6 cellular contexts compared by ENCODE assay signal in genomic region chr9:35756275-35756742, GRCh38. TPM values are rescaled to one million over a fixed set of nuclear protein-coding genes. Genes with fewer than 3 reads are reported as not detected.
A peak's percentile ranks its signal among the peaks of the same experiment; 100 is the strongest.
DNase-seq lines count a peak whose midpoint lies in the region; ATAC-seq and TF ChIP-seq lines count a peak whose summit lies in the region.

No MANE protein-coding gene starts in this region.

- TF ChIP-seq CTCF in heart left ventricle (IDR thresholded peaks at IDR 0.05), result peak; percentile 28 to 69 (median 58)

- H3K27ac Mint-ChIP-seq in activated CD4-positive, alpha-beta T cell treated with anti-CD3 and anti-CD28 coated beads for 36 hours, result peak overlapping the region; percentile 94

- TF ChIP-seq POLR2A in heart left ventricle (IDR thresholded peaks at IDR 0.05), result no peak

- peak overlapping the region; percentile 97 for H3K4me3 Mint-ChIP-seq in activated CD4-positive, alpha-beta T cell treated with anti-CD3 and anti-CD28 coated beads for 36 hours

- peak; percentile 92 for DNase-seq in activated CD4-positive, alpha-beta T cell treated with anti-CD3 and anti-CD28 coated beads for 36 hours
- DNase-seq in heart left ventricle (peak; percentile 63 to 74 (median 65)), KG1 (lab: John Stamatoyannopoulos, UW) (no peak)
- peak; percentile 53 for DNase-seq in stimulated activated CD8-positive, alpha-beta memory T cell treated with anti-CD3 and anti-CD28 coated beads, Interleukin-12 subunit alpha, Interleukin-12 subunit beta, amount 100 ng/mL, for 4 hours (ENCODE audit: low read depth)

- peaks cover 30% of the 10 kb centered on the region for H3K36me3 Mint-ChIP-seq in activated CD4-positive, alpha-beta T cell treated with anti-CD3 and anti-CD28 coated beads for 36 hours (ENCODE audit: low read depth)

- H3K27me3 Mint-ChIP-seq in activated CD4-positive, alpha-beta T cell treated with anti-CD3 and anti-CD28 coated beads for 36 hours, result no peaks in the 10 kb centered on the region

- WGBS in heart left ventricle, 4 donors, result 51 to 57% (median 54%) methylated on average over 10 of the region's 10 CpGs

- H3K36me3 ChIP-seq in heart left ventricle, result peaks cover 0 to 42% (median 38%) of the 10 kb centered on the region in 9 donors

- intact Hi-C loops in activated CD4-positive, alpha-beta T cell treated with anti-CD3 and anti-CD28 coated beads for 36 hours (cut with DNase I, micrococcal nuclease), result loop anchor here (1.0 to 10.0 kb wide), 5 partner anchors 24 to 648 kb away; partner anchors contain the start of genes HINT2 (in 2 of the 2), CREB3 (in 1 of the 2), RNF38 (in 1 of the 2) and TESK1 (in 1 of the 2)
- intact Hi-C loops in heart left ventricle (cut with DNase I), result loop anchor here in 1 of 10 donors (10.0 kb wide), 1 partner anchor 58 kb away; the partner anchor contains the start of genes HINT2 and SPAG8

- H3K27me3 ChIP-seq in heart left ventricle, result no peaks in the 10 kb centered on the region

- H3K27ac ChIP-seq in heart left ventricle, result peak overlapping the region; percentile 75 to 95 (median 88)

- ATAC-seq in GM21526 (IDR thresholded peaks at IDR 0.05; ENCODE audit: low FRiP score, unreplicated experiment), result peak; percentile 47
- ATAC-seq in activated CD4-positive, alpha-beta T cell treated with anti-CD3 and anti-CD28 coated beads for 36 hours, result peak; percentile 18
- peak; percentile 19 to 68 (median 62) for ATAC-seq in heart left ventricle
- no peak for ATAC-seq in HG02763 (IDR thresholded peaks at IDR 0.05; ENCODE audit: unreplicated experiment)

- CTCF ChIA-PET in activated CD4-positive, alpha-beta T cell treated with anti-CD3 and anti-CD28 coated beads for 36 hours (lab: Charles Lee), result interaction anchor here (0.6 to 2.0 kb wide), 19 partner anchors 9 to 661 kb away, joined by 3 to 13 read pairs (median 4); partner anchors contain the start of genes CREB3, SPAG8 and TLN1

- H3K4me3 ChIP-seq in heart left ventricle, result peak overlapping the region; percentile 30 to 67 (median 62)

- POLR2A ChIA-PET in activated CD4-positive, alpha-beta T cell treated with anti-CD3 and anti-CD28 coated beads for 36 hours (lab: Charles Lee), result interaction anchor here (0.7 kb wide), 1 partner anchor 126 kb away, joined by 3 read pairs; no protein-coding TSS in a partner anchor

- no peaks in the 10 kb centered on the region for H3K9me3 Mint-ChIP-seq in activated CD4-positive, alpha-beta T cell treated with anti-CD3 and anti-CD28 coated beads for 36 hours (ENCODE audit: low read depth)

- H3K4me1 Mint-ChIP-seq in activated CD4-positive, alpha-beta T cell treated with anti-CD3 and anti-CD28 coated beads for 36 hours, result peaks cover 34% of the 10 kb centered on the region

- H3K9me3 ChIP-seq in heart left ventricle, result no peaks in the 10 kb centered on the region

- H3K4me1 ChIP-seq in heart left ventricle, result peaks cover 0 to 38% (median 26%) of the 10 kb centered on the region in 12 donors

RNA-seq across cellular contexts. Expression of gene MSMP, which starts 2.2 kb away (rescaled TPM):
- total RNA-seq in activated CD4-positive, alpha-beta T cell treated with anti-CD3 and anti-CD28 coated beads for 36 hours, result under 1 TPM in 1 of 2 experiments, not detected in 1; 0.39 TPM
- total RNA-seq in heart left ventricle, result not detected
- under 1 TPM in 1 of 2 donors, not detected in 1; 0.26 TPM for polyA plus RNA-seq in heart left ventricle

RNA-seq across cellular contexts. Expression of gene RGP1, which starts 7.2 kb away (rescaled TPM):
- 10 to 100 TPM; 14.0 to 15.5 TPM for total RNA-seq in activated CD4-positive, alpha-beta T cell treated with anti-CD3 and anti-CD28 coated beads for 36 hours
- total RNA-seq in heart left ventricle, result 10 to 100 TPM; 25.4 to 38.8 (median 32.7) TPM
- polyA plus RNA-seq in heart left ventricle, result 10 to 100 TPM; 14.7 to 29.8 TPM

RNA-seq across cellular contexts. Expression of gene GBA2, which starts 7.3 kb away (rescaled TPM):
- total RNA-seq in activated CD4-positive, alpha-beta T cell treated with anti-CD3 and anti-CD28 coated beads for 36 hours, result 10 to 100 TPM; 19.6 to 23.7 TPM
- 10 to 100 TPM; 52.1 to 93.8 (median 65.5) TPM for total RNA-seq in heart left ventricle
- 10 to 100 TPM; 54.1 to 96.2 TPM for polyA plus RNA-seq in heart left ventricle

RNA-seq across cellular contexts. Expression of gene CREB3, which starts 23.8 kb away (rescaled TPM):
- total RNA-seq in activated CD4-positive, alpha-beta T cell treated with anti-CD3 and anti-CD28 coated beads for 36 hours, result 10 to 100 TPM; 24.0 to 26.0 TPM
- 10 to 100 TPM; 16.1 to 38.0 (median 25.5) TPM for total RNA-seq in heart left ventricle
- polyA plus RNA-seq in heart left ventricle, result 10 to 100 TPM; 26.7 to 49.4 TPM

RNA-seq across cellular contexts. Expression of gene TLN1, which starts 24.3 kb away (rescaled TPM):
- 100 to 1,000 TPM; 217 to 238 TPM for total RNA-seq in activated CD4-positive, alpha-beta T cell treated with anti-CD3 and anti-CD28 coated beads for 36 hours
- 100 to 1,000 TPM; 193 to 373 (median 261) TPM for total RNA-seq in heart left ventricle
- polyA plus RNA-seq in heart left ventricle, result 100 to 1,000 TPM; 152 to 241 TPM
